Comparison of ENCODE assay signal across 15 cellular contexts in genomic region chr15:31517711-31518110, GRCh38.
DNase-seq lines count a peak whose midpoint lies in the region.
"Had no signal": no experiment of that assay in that cellular context is flagged by ENCODE, and none has a peak within 500 bp of the region (broad histone marks: within the 10 kb centered on the region; RNA-seq: fewer than 3 reads in every experiment).

No MANE protein-coding gene starts in this region.

- H3K4me1 Mint-ChIP-seq in activated CD4-positive, alpha-beta T cell treated with anti-CD3 and anti-CD28 coated beads, Interleukin-2, amount 10 ng/mL, durations not matched to agents 24 days and 14 days = peaks cover 9% of the 10 kb centered on the region
- H3K4me1 Mint-ChIP-seq: CD14-positive monocyte, IgD-negative memory B cell had no signal

- peaks cover 6% of the 10 kb centered on the region for H3K27me3 Mint-ChIP-seq in activated CD4-positive, alpha-beta T cell treated with anti-CD3 and anti-CD28 coated beads, Interleukin-2, amount 10 ng/mL, durations not matched to agents 24 days and 14 days

- peaks cover 4% of the 10 kb centered on the region for H3K36me3 Mint-ChIP-seq in activated CD4-positive, alpha-beta T cell treated with anti-CD3 and anti-CD28 coated beads, Interleukin-2, amount 10 ng/mL, durations not matched to agents 24 days and 14 days (ENCODE audit: low read depth)
- H3K36me3 Mint-ChIP-seq: CD14-positive monocyte; CD4-positive, alpha-beta memory T cell; IgD-negative memory B cell had no signal

- no peak overlapping the region for H3K27ac Mint-ChIP-seq in activated CD4-positive, alpha-beta T cell treated with anti-CD3 and anti-CD28 coated beads, Interleukin-2, amount 10 ng/mL, durations not matched to agents 24 days and 14 days
- H3K27ac Mint-ChIP-seq: CD14-positive monocyte; CD4-positive, alpha-beta memory T cell; HFFc6; IgD-negative memory B cell had no signal

- intact Hi-C loops in activated CD4-positive, alpha-beta T cell treated with anti-CD3 and anti-CD28 coated beads, Interleukin-2, amount 10 ng/mL, durations not matched to agents 24 days and 14 days (cut with micrococcal nuclease) = no loop called here
- intact Hi-C loops in posterior vena cava (cut with DNase I) = no loop called here

- peak; percentile 45 for DNase-seq in activated CD4-positive, alpha-beta T cell treated with anti-CD3 and anti-CD28 coated beads, Interleukin-2, amount 10 ng/mL, durations not matched to agents 24 days and 14 days
- no peak for DNase-seq in activated CD4-positive, alpha-beta T cell treated with anti-CD3 and anti-CD28 coated beads for 1 hour
- peak; percentile 6 for DNase-seq in AG20443 (ENCODE audit: low spot score)
- DNase-seq in iPS-NIHi7 (ENCODE audit: extremely low spot score) = peak; percentile 5
- peak; percentile 62 for DNase-seq in posterior vena cava (ENCODE audit: low spot score)
- no peak for DNase-seq in activated effector memory CD4-positive, alpha-beta T cell treated with Interleukin-2 at 50 U/mL for 16 hours
- DNase-seq in activated naive CD4-positive, alpha-beta T cell treated with Interleukin-2 at 50 U/mL for 16 hours = no peak
- DNase-seq: CD4-positive, alpha-beta memory T cell; DMS79 treated with DMSO at 0.1 percent for 48 hours; GF-D8; GOT3; H7; HFFc6 had no signal

- H3K9me3 Mint-ChIP-seq in activated CD4-positive, alpha-beta T cell treated with anti-CD3 and anti-CD28 coated beads, Interleukin-2, amount 10 ng/mL, durations not matched to agents 24 days and 14 days = peaks cover 20% of the 10 kb centered on the region
- H3K9me3 Mint-ChIP-seq: HFFc6 had no signal

- no peak overlapping the region for H3K4me3 Mint-ChIP-seq in activated CD4-positive, alpha-beta T cell treated with anti-CD3 and anti-CD28 coated beads, Interleukin-2, amount 10 ng/mL, durations not matched to agents 24 days and 14 days
- H3K4me3 Mint-ChIP-seq: CD14-positive monocyte; CD4-positive, alpha-beta memory T cell; HFFc6; IgD-negative memory B cell had no signal

Comparison
In these comparisons a context has a peak if more than half of its experiments do, and no peak if none do; other contexts are left out.
1. DNase-seq: peak in activated CD4-positive, alpha-beta T cell treated with anti-CD3 and anti-CD28 coated beads, Interleukin-2, amount 10 ng/mL, durations not matched to agents 24 days and 14 days (single experiment), AG20443 (single experiment), iPS-NIHi7 (single experiment) and posterior vena cava (single experiment); none in activated CD4-positive, alpha-beta T cell treated with anti-CD3 and anti-CD28 coated beads for 1 hour (single experiment), activated effector memory CD4-positive, alpha-beta T cell treated with Interleukin-2 at 50 U/mL for 16 hours (single experiment) and activated naive CD4-positive, alpha-beta T cell treated with Interleukin-2 at 50 U/mL for 16 hours (single experiment).